In genomic region chr2:197310271-197310939, GRCh38 we compare ENCODE assay signal across 8 cellular contexts. TPM values are rescaled to one million over a fixed set of nuclear protein-coding genes. Genes with fewer than 3 reads are reported as not detected.
DNase-seq lines count a peak whose midpoint lies in the region; ATAC-seq and TF ChIP-seq lines count a peak whose summit lies in the region.

TSS of gene ANKRD44 (minus strand) at chr2:197310780. CDS start at chr2:197310604, 176 bp downstream.

- peak; percentile 83 for TF ChIP-seq CTCF in GM13977 (IDR thresholded peaks at IDR 0.05; ENCODE audit: extremely low read depth, insufficient read depth, missing control alignments)
- TF ChIP-seq CTCF in right atrium auricular region (IDR thresholded peaks at IDR 0.05) = peak in 1 of 2 donors; percentile 60
- TF ChIP-seq CTCF in vagina (IDR thresholded peaks at IDR 0.05) = peak in 1 of 3 experiments; percentile 49

- in situ Hi-C loops in GM13977 (cut with MboI; ENCODE audit: low pct_unique_long_range_greater_than_20kb, low sequenced_read_pairs, unreplicated experiment) = no loop called here

- peak within 1 kb of the TSS; percentile 77 for H3K9ac ChIP-seq in rectal smooth muscle tissue (ENCODE audit: low read length)

- TF ChIP-seq POLR2A in vagina (IDR thresholded peaks at IDR 0.05) = peak in 1 of 2 donors; percentile 56

- H3K36me3 ChIP-seq in right atrium auricular region (no peaks in the 10 kb centered on the region), rectal smooth muscle tissue (ENCODE audit: control insufficient read depth, insufficient read depth, low read length) (no peaks in the 10 kb centered on the region), vagina (no peaks in the 10 kb centered on the region)

- intact Hi-C loops in vagina (cut with DNase I) = loop anchor here (10.0 kb wide), 2 partner anchors 116 to 186 kb away; no protein-coding TSS in a partner anchor

- peak; percentile 65 for ATAC-seq in HG02852 (IDR thresholded peaks at IDR 0.05; ENCODE audit: unreplicated experiment)

- H3K4me1 ChIP-seq in right atrium auricular region = peaks cover 0 to 35% of the 10 kb centered on the region in 2 donors
- H3K4me1 ChIP-seq in rectal smooth muscle tissue (ENCODE audit: control insufficient read depth, insufficient read depth, low read length) = peaks cover 9% of the 10 kb centered on the region
- H3K4me1 ChIP-seq in vagina = peaks cover 43% of the 10 kb centered on the region

- H3K27me3 ChIP-seq in right atrium auricular region (no peaks in the 10 kb centered on the region), rectal smooth muscle tissue (ENCODE audit: control insufficient read depth, insufficient read depth, low read length) (no peaks in the 10 kb centered on the region), vagina (no peaks in the 10 kb centered on the region)

- peak within 1 kb of the TSS; percentile 76 for H3K27ac ChIP-seq in angular gyrus (ENCODE audit: low read depth, low read length)
- peak within 1 kb of the TSS; percentile 78 to 82 for H3K27ac ChIP-seq in right atrium auricular region
- peak within 1 kb of the TSS; percentile 74 for H3K27ac ChIP-seq in rectal smooth muscle tissue (ENCODE audit: low read depth, low read length)
- peak within 1 kb of the TSS; percentile 89 for H3K27ac ChIP-seq in vagina

- H3K4me3 ChIP-seq in right atrium auricular region = peak within 1 kb of the TSS; percentile 64 to 72
- peak within 1 kb of the TSS; percentile 94 for H3K4me3 ChIP-seq in rectal smooth muscle tissue (ENCODE audit: low read length)
- peak within 1 kb of the TSS; percentile 76 to 85 for H3K4me3 ChIP-seq in vagina

- DNase-seq in GM13977 (ENCODE audit: low spot score) (peak; percentile 93), NCI-H146 (lab: John Stamatoyannopoulos, UW) (peak; percentile 77), T-helper 2 cell (peak; percentile 73 to 94 (median 84)), right atrium auricular region (ENCODE audit: low spot score) (peak; percentile 92), vagina (ENCODE audit: extremely low spot score in 2 of 2) (peak in 1 of 2 donors; percentile 95)

- H3K9me3 ChIP-seq in right atrium auricular region (no peaks in the 10 kb centered on the region), vagina (no peaks in the 10 kb centered on the region)

RNA-seq across cellular contexts. Expression of gene ANKRD44, which starts in this region (rescaled TPM):
- total RNA-seq in right atrium auricular region = 10 to 100 TPM in 1 of 2 donors, 1 to 10 TPM in 1; 7.0 to 10.1 TPM
- total RNA-seq in vagina = 46.4 TPM
